ENCODE assay signal across 8 cellular contexts in genomic region chr5:119743927-119744326, GRCh38.
DNase-seq lines count a peak whose midpoint lies in the region; ATAC-seq and TF ChIP-seq lines count a peak whose summit lies in the region.

No MANE protein-coding gene starts in this region.

- no peak overlapping the region for H3K4me2 ChIP-seq in DND-41 (ENCODE audit: insufficient read depth, low read length)

- H3K4me3 ChIP-seq in DND-41 (ENCODE audit: low read depth in 1 of 2, low read length in 2 of 2), result no peak overlapping the region
- H3K4me3 ChIP-seq in dorsolateral prefrontal cortex, result no peak overlapping the region
- H3K4me3 ChIP-seq in effector memory CD4-positive, alpha-beta T cell (ENCODE audit: insufficient read depth, low read depth, low read length, poor library complexity, severe bottlenecking), result no peak overlapping the region

- no peaks in the 10 kb centered on the region for H3K36me3 ChIP-seq in DND-41 (ENCODE audit: insufficient read depth, low read length)
- no peaks in the 10 kb centered on the region for H3K36me3 ChIP-seq in effector memory CD4-positive, alpha-beta T cell (ENCODE audit: control insufficient read depth, insufficient read depth, low read length)

- no peaks in the 10 kb centered on the region for H3K27me3 ChIP-seq in DND-41 (ENCODE audit: insufficient read depth, low read length, poor library complexity)
- no peaks in the 10 kb centered on the region for H3K27me3 ChIP-seq in dorsolateral prefrontal cortex
- no peaks in the 10 kb centered on the region for H3K27me3 ChIP-seq in effector memory CD4-positive, alpha-beta T cell (replicated peaks; ENCODE audit: control insufficient read depth, insufficient read depth, low read length, poor library complexity, severe bottlenecking)

- intact Hi-C loops in dorsolateral prefrontal cortex (cut with DNase I), result loop anchor here (2.0 to 10.0 kb wide), 3 partner anchors 272 to 759 kb away; partner anchors contain the start of gene DTWD2 (in 1 of the 2)

- H2AFZ ChIP-seq in DND-41 (ENCODE audit: low read depth, low read length), result no peak overlapping the region

- H3K9ac ChIP-seq in DND-41 (ENCODE audit: low read depth, low read length), result no peak overlapping the region

- H4K20me1 ChIP-seq in DND-41 (ENCODE audit: insufficient read depth, low read length), result no peaks in the 10 kb centered on the region

- ATAC-seq in DND-41 (ENCODE audit: insufficient read depth, low read depth) (peak; percentile 59; the same call in 1 of the 3 replicates), GM18907 (IDR thresholded peaks at IDR 0.05; ENCODE audit: unreplicated experiment) (peak; percentile 92), HG02970 (IDR thresholded peaks at IDR 0.05; ENCODE audit: low FRiP score, unreplicated experiment) (peak; percentile 69)

- no peak overlapping the region for H3K27ac ChIP-seq in DND-41 (ENCODE audit: low read length)
- H3K27ac ChIP-seq in dorsolateral prefrontal cortex, result no peak overlapping the region
- no peak overlapping the region for H3K27ac ChIP-seq in effector memory CD4-positive, alpha-beta T cell (ENCODE audit: insufficient read depth, low read length, poor library complexity, severe bottlenecking)

- H3K9me3 ChIP-seq in DND-41 (ENCODE audit: insufficient read depth, low read length, severe bottlenecking), result no peaks in the 10 kb centered on the region
- H3K9me3 ChIP-seq in effector memory CD4-positive, alpha-beta T cell (ENCODE audit: control insufficient read depth, low read length), result no peaks in the 10 kb centered on the region

- TF ChIP-seq CTCF in DND-41 (IDR thresholded peaks at IDR 0.05; ENCODE audit: borderline replicate concordance, extremely low read depth, low read length, poor library complexity, severe bottlenecking), result peak; percentile 65
- peak in 54 of 56 donors; percentile 17 to 71 (median 49) for TF ChIP-seq CTCF in dorsolateral prefrontal cortex (IDR thresholded peaks at IDR 0.05 in 54 of 56, conservative IDR thresholded peaks at IDR 0.05 in 2 of 56; ENCODE audit: low read depth in 1 of 56, partially characterized antibody in 56 of 56)

- no peaks in the 10 kb centered on the region for H3K79me2 ChIP-seq in DND-41 (ENCODE audit: insufficient read depth, low read length)

- DNase-seq in DND-41, result no peak
- peak; percentile 6 for DNase-seq in NCI-H2081 treated with DMSO at 0.1 percent for 48 hours (lab: John Stamatoyannopoulos, UW)
- no peak for DNase-seq in dorsolateral prefrontal cortex
- peak; percentile 46 for DNase-seq in putamen (ENCODE audit: low spot score)
- DNase-seq in AG20443 (ENCODE audit: low spot score), result no peak
- DNase-seq in effector memory CD4-positive, alpha-beta T cell, result no peak

- no peaks in the 10 kb centered on the region for H3K4me1 ChIP-seq in DND-41 (ENCODE audit: insufficient read depth, low read length)
- H3K4me1 ChIP-seq in effector memory CD4-positive, alpha-beta T cell (ENCODE audit: control insufficient read depth, insufficient read depth, low read length, poor library complexity, severe bottlenecking), result no peaks in the 10 kb centered on the region

Comparison
In these comparisons a context has a peak if more than half of its experiments do, and no peak if none do; other contexts are left out.
1. DNase-seq: peak in NCI-H2081 treated with DMSO at 0.1 percent for 48 hours (single experiment) and putamen (single experiment); none in DND-41 (single experiment), dorsolateral prefrontal cortex (0 of 10), AG20443 (single experiment) and effector memory CD4-positive, alpha-beta T cell (0 of 3).
2. Peak in every context shown above with its lines, with median percentiles within 50 percentile points of each other: ATAC-seq.